Comparison of ENCODE assay signal across 24 cellular contexts in the genomic region with DNA sequence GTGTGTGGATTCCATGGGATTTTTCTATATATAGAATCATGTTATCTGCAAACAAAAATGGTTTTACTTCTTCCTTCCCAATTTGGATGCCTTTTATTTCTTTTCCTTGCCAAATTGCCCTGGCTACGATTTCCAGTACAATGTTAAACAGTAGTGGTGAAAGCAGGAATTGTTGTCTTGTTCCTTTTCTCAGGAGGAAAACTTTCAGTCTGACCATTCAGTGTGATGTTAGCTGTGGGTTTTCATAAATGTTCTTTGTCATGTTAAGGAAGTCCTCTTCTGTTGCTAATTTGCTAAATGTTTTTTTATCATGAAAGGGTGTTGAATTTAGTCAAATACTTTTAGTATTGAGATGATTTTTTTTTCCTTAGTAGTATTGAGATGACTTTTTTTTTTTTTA. TPM values are rescaled to one million over a fixed set of nuclear protein-coding genes. Genes with fewer than 3 reads are reported as not detected.
"Had no signal": no experiment of that assay in that cellular context is flagged by ENCODE, and none has a peak within 500 bp of the region (broad histone marks: within the 10 kb centered on the region; RNA-seq: fewer than 3 reads in every experiment).

No MANE protein-coding gene starts in this region.

- H3K27ac Mint-ChIP-seq: activated naive CD4-positive, alpha-beta T cell treated with anti-CD3 and anti-CD28 coated beads, Interleukin-2, amount 50 U/mL, for 24 hours; endodermal cell; memory B cell; stimulated activated memory B cell treated with anti-CD40 and anti-IgM and Interleukin-4, amounts not matched to agents 10 μg/mL and 1 μg/mL and 100 μg/mL, for 72 hours; type B pancreatic cell had no signal

- H3K27me3 Mint-ChIP-seq: central memory CD8-positive, alpha-beta T cell; memory B cell; type B pancreatic cell had no signal

- H3K4me1 Mint-ChIP-seq: activated naive CD4-positive, alpha-beta T cell treated with anti-CD3 and anti-CD28 coated beads, Interleukin-2, amount 50 U/mL, for 24 hours; central memory CD8-positive, alpha-beta T cell; memory B cell; stimulated activated memory B cell treated with anti-CD40 and anti-IgM and Interleukin-4, amounts not matched to agents 10 μg/mL and 1 μg/mL and 100 μg/mL, for 72 hours had no signal

- H3K9me3 Mint-ChIP-seq: activated naive CD4-positive, alpha-beta T cell treated with anti-CD3 and anti-CD28 coated beads, Interleukin-2, amount 50 U/mL, for 24 hours; central memory CD8-positive, alpha-beta T cell; endodermal cell; memory B cell; stimulated activated memory B cell treated with anti-CD40 and anti-IgM and Interleukin-4, amounts not matched to agents 10 μg/mL and 1 μg/mL and 100 μg/mL, for 72 hours; type B pancreatic cell had no signal

- H3K36me3 Mint-ChIP-seq: activated naive CD4-positive, alpha-beta T cell treated with anti-CD3 and anti-CD28 coated beads, Interleukin-2, amount 50 U/mL, for 24 hours; memory B cell; stimulated activated memory B cell treated with anti-CD40 and anti-IgM and Interleukin-4, amounts not matched to agents 10 μg/mL and 1 μg/mL and 100 μg/mL, for 72 hours had no signal

- H3K4me3 Mint-ChIP-seq: activated naive CD4-positive, alpha-beta T cell treated with anti-CD3 and anti-CD28 coated beads, Interleukin-2, amount 50 U/mL, for 24 hours; central memory CD8-positive, alpha-beta T cell; endodermal cell; memory B cell; stimulated activated memory B cell treated with anti-CD40 and anti-IgM and Interleukin-4, amounts not matched to agents 10 μg/mL and 1 μg/mL and 100 μg/mL, for 72 hours; type B pancreatic cell had no signal

- H3K27ac ChIP-seq: colonic mucosa, epithelial cell of prostate, gastrocnemius medialis, right lobe of liver, skin epidermis, vagina had no signal

- ATAC-seq: gastrocnemius medialis; left colon; mucosa of descending colon; right lobe of liver; stimulated activated memory B cell treated with anti-CD40 and anti-IgM and Interleukin-4, amounts not matched to agents 10 μg/mL and 1 μg/mL and 100 μg/mL, for 72 hours had no signal

- H3K36me3 ChIP-seq: colonic mucosa, gastrocnemius medialis, right lobe of liver, vagina had no signal

- H3K4me1 ChIP-seq: colonic mucosa, gastrocnemius medialis, right lobe of liver, vagina had no signal

- H3K27me3 ChIP-seq: colonic mucosa, gastrocnemius medialis, right lobe of liver, vagina had no signal

- DNase-seq: activated gamma-delta T cell treated with Interleukin-2 at 50 U/mL for 16 hours; activated T-cell treated with anti-CD3 and anti-CD28 coated beads, Interleukin-2, amount 50 U/mL, for 1 hour; anterior cingulate cortex; colonic mucosa; endodermal cell; gastrocnemius medialis; head of caudate nucleus; left colon; mucosa of descending colon; occipital lobe; posterior cingulate gyrus; right lobe of liver; stimulated activated CD4-positive, alpha-beta T cell treated with anti-CD3 and anti-CD28 coated beads, Interleukin-1b, Interleukin-23, amount 100 ng/mL, for 48 hours; T-helper 9 cell had no signal

- H3K4me3 ChIP-seq: colonic mucosa, gastrocnemius medialis, mucosa of descending colon, right lobe of liver, skin epidermis, vagina had no signal

- H3K9me3 ChIP-seq: colonic mucosa, gastrocnemius medialis, mucosa of descending colon, right lobe of liver, vagina had no signal

RNA-seq across cellular contexts. Expression of a gene that starts 17.3 kb away (rescaled TPM):
- total RNA-seq: endodermal cell; gastrocnemius medialis; right lobe of liver; T-helper 1 cell treated with Interleukin-12 subunit alpha and Interleukin-12 subunit beta and Interleukin-4 antibody, amounts not matched to agents 30 ng/mL and 1 ng/mL, for 36 hours had no signal
- polyA plus RNA-seq: keratinocyte had no signal
